28 cellular contexts compared by ENCODE assay signal in genomic region chr9:20500101-20500500, GRCh38.
DNase-seq lines count a peak whose midpoint lies in the region; ATAC-seq, FAIRE-seq and TF ChIP-seq lines count a peak whose summit lies in the region.
"Had no signal": no experiment of that assay in that cellular context is flagged by ENCODE, and none has a peak within 500 bp of the region (broad histone marks: within the 10 kb centered on the region; RNA-seq: fewer than 3 reads in every experiment).

No MANE protein-coding gene starts in this region.

- H3K27ac ChIP-seq in HepG2 (ENCODE audit: extremely low read length, insufficient read depth, low read length): peak overlapping the region; percentile 33
- no peak overlapping the region for H3K27ac ChIP-seq in right lobe of liver
- H3K27ac ChIP-seq: BLaER1 had no signal

- peak; percentile 75 for FAIRE-seq in HepG2 (lab: Jason Lieb, UNC)
- FAIRE-seq: A204.1, GM12878, GM18507 had no signal

- TF ChIP-seq POLR2A in HepG2 (IDR thresholded peaks at IDR 0.05; ENCODE audit: insufficient read depth in 1 of 2, low read depth in 2 of 2, low read length in 2 of 2): no peak
- no peak for TF ChIP-seq POLR2A in right lobe of liver (IDR thresholded peaks at IDR 0.05)

- CTCF ChIA-PET in HepG2 (lab: Yijun Ruan, JAX; ENCODE audit: low intra/inter-chr PET ratio, low total read pairs): no interaction called here

- no peaks in the 10 kb centered on the region for H3K79me2 ChIP-seq in HepG2 (ENCODE audit: insufficient read depth, low read length)

- peak; percentile 100 for ATAC-seq in HepG2
- ATAC-seq in right lobe of liver: no peak
- no peak for ATAC-seq in HG03196 (IDR thresholded peaks at IDR 0.05; ENCODE audit: unreplicated experiment)
- ATAC-seq: GM12878 had no signal

- H2AFZ ChIP-seq in HepG2 (ENCODE audit: low read length): no peak overlapping the region

- WGBS in HepG2 (ENCODE audit: low lambda C conversion rate): 0% methylated on average over 2 of the region's 2 CpGs
- WGBS in right lobe of liver (ENCODE audit: insufficient coverage, low coverage, low lambda C conversion rate, missing lambda C conversion rate): 78% methylated on average over 2 of the region's 2 CpGs

- no peak overlapping the region for H3K9ac ChIP-seq in HepG2 (ENCODE audit: insufficient read depth, low read depth, low read length)
- H3K9ac ChIP-seq: BLaER1 had no signal

- H3K4me3 ChIP-seq in HepG2 (replicated peaks in 1 of 3; ENCODE audit: insufficient read depth in 1 of 3, low read depth in 2 of 3, low read length in 3 of 3) (no peak overlapping the region), right lobe of liver (no peak overlapping the region)
- H3K4me3 ChIP-seq: BLaER1, GM12878 had no signal

- no peaks in the 10 kb centered on the region for H3K36me3 ChIP-seq in HepG2 (replicated peaks in 1 of 2; ENCODE audit: control insufficient read depth in 1 of 2, insufficient read depth in 2 of 2, low read length in 2 of 2)
- H3K36me3 ChIP-seq in right lobe of liver: no peaks in the 10 kb centered on the region
- H3K36me3 ChIP-seq: BE2C, BLaER1 had no signal

- in situ Hi-C loops in HepG2 (cut with HindIII; ENCODE audit: extremely low pct_ligation_motif_present, low pct_unique_long_range_greater_than_20kb): no loop called here

- H3K4me1 ChIP-seq in HepG2 (ENCODE audit: insufficient read depth, low read length) (peaks cover 20% of the 10 kb centered on the region), right lobe of liver (no peaks in the 10 kb centered on the region)
- H3K4me1 ChIP-seq: BE2C, BLaER1 had no signal

- POLR2A ChIA-PET in HepG2 (lab: Yijun Ruan, JAX): no interaction called here

- H3K27ac Mint-ChIP-seq in nephron progenitor cell: peak overlapping the region; percentile 45
- peak overlapping the region; percentile 56 for H3K27ac Mint-ChIP-seq in progenitor cell of endocrine pancreas
- H3K27ac Mint-ChIP-seq: CD14-positive monocyte; CD4-positive, alpha-beta memory T cell had no signal

- H4K20me1 ChIP-seq in HepG2 (ENCODE audit: insufficient read depth, low read length): no peaks in the 10 kb centered on the region
- H4K20me1 ChIP-seq: BLaER1 had no signal

- H3K9me3 ChIP-seq in HepG2 (ENCODE audit: low read length) (no peaks in the 10 kb centered on the region), right lobe of liver (no peaks in the 10 kb centered on the region)
- H3K9me3 ChIP-seq: BE2C, BLaER1 had no signal

- DNase-seq in HepG2 (ENCODE audit: low spot score): peak; percentile 61
- DNase-seq in right lobe of liver: no peak
- DNase-seq in NCI-H146 (lab: John Stamatoyannopoulos, UW): peak; percentile 56
- DNase-seq in nephron progenitor cell: no peak
- no peak for DNase-seq in progenitor cell of endocrine pancreas (ENCODE audit: low spot score, unreplicated experiment)
- no peak for DNase-seq in activated T-cell treated with anti-CD3 and anti-CD28 coated beads, Interleukin-2, amount 50 U/mL, for 48 hours
- DNase-seq in ecto neural progenitor cell (ENCODE audit: low spot score): no peak
- DNase-seq: 8988T; ACHN; BE2C; C1 segment of cervical spinal cord; CD4-positive, alpha-beta memory T cell; CD4-positive, CD25-positive, alpha-beta regulatory T cell; CD8-positive, alpha-beta memory T cell; COR-L47; DMS 273 treated with DMSO at 0.1 percent for 48 hours; DMS153; DMS53; DMS79; DND-41; EL; GDM1 had no signal

- TF ChIP-seq CTCF in HepG2 (CRISPR knock-in tag; IDR thresholded peaks at IDR 0.05) (no peak), right lobe of liver (IDR thresholded peaks at IDR 0.05) (no peak), nephron progenitor cell (IDR thresholded peaks at IDR 0.05) (no peak), progenitor cell of endocrine pancreas (IDR thresholded peaks at IDR 0.05; ENCODE audit: unreplicated experiment) (no peak)

- H3K36me3 Mint-ChIP-seq in nephron progenitor cell (ENCODE audit: low read depth) (peaks cover 68% of the 10 kb centered on the region), progenitor cell of endocrine pancreas (ENCODE audit: insufficient read depth) (peaks cover 2% of the 10 kb centered on the region)
- H3K36me3 Mint-ChIP-seq: CD14-positive monocyte had no signal

- H3K4me3 Mint-ChIP-seq in nephron progenitor cell (no peak overlapping the region), progenitor cell of endocrine pancreas (ENCODE audit: low read depth) (no peak overlapping the region)
- H3K4me3 Mint-ChIP-seq: CD14-positive monocyte; CD4-positive, alpha-beta memory T cell; CD8-positive, alpha-beta memory T cell had no signal

- no peaks in the 10 kb centered on the region for H3K27me3 ChIP-seq in HepG2 (ENCODE audit: control insufficient read depth in 1 of 2, insufficient read depth in 2 of 2, low read length in 2 of 2)
- H3K27me3 ChIP-seq in right lobe of liver: no peaks in the 10 kb centered on the region
- H3K27me3 ChIP-seq: BE2C, BLaER1 had no signal

- H3K9me3 Mint-ChIP-seq in nephron progenitor cell (peaks cover 24% of the 10 kb centered on the region), progenitor cell of endocrine pancreas (ENCODE audit: low read depth) (peaks cover 9% of the 10 kb centered on the region)
- H3K9me3 Mint-ChIP-seq: CD8-positive, alpha-beta memory T cell had no signal

- TF ChIP-seq RAD21 in HepG2 (CRISPR knock-in tag; IDR thresholded peaks at IDR 0.05): no peak

- H3K4me2 ChIP-seq in HepG2 (ENCODE audit: low read depth, low read length): peak overlapping the region; percentile 36; the same call in 1 of the 2 replicates
- H3K4me2 ChIP-seq: BLaER1 had no signal

- H3K4me1 Mint-ChIP-seq in nephron progenitor cell: peaks cover 34% of the 10 kb centered on the region
- peaks cover 4% of the 10 kb centered on the region for H3K4me1 Mint-ChIP-seq in progenitor cell of endocrine pancreas (ENCODE audit: low read depth)
- H3K4me1 Mint-ChIP-seq: CD14-positive monocyte had no signal

- H3K27me3 Mint-ChIP-seq in nephron progenitor cell (ENCODE audit: low read depth, poor library complexity) (no peaks in the 10 kb centered on the region), progenitor cell of endocrine pancreas (no peaks in the 10 kb centered on the region)
- H3K27me3 Mint-ChIP-seq: CD4-positive, alpha-beta memory T cell; CD4-positive, CD25-positive, alpha-beta regulatory T cell; CD8-positive, alpha-beta memory T cell had no signal

- BruUV-seq in HepG2 (replicated peaks; lab: Mats Ljungman, UMichigan): no TSS peak

- intact Hi-C loops in HepG2 (cut with micrococcal nuclease; ENCODE audit: unreplicated experiment) (no loop called here), right lobe of liver (cut with DNase I) (no loop called here)

- TF ChIP-seq EP300 in HepG2 (IDR thresholded peaks at IDR 0.05; ENCODE audit: low read depth in 2 of 2, low read length in 2 of 2): no peak
- no peak for TF ChIP-seq EP300 in HepG2 (CRISPR knock-in tag; IDR thresholded peaks at IDR 0.05; ENCODE audit: borderline replicate concordance)

TF ChIP-seq in HepG2, 621 proteins besides CTCF, POLR2A, EP300 and RAD21 (continues in another document):
- TF ChIP-seq CEBPB (IDR thresholded peaks at IDR 0.05; ENCODE audit: borderline replicate concordance, low read depth, low read length) (peak; percentile 56; the same call in 1 of the 2 replicates), SUZ12 (IDR thresholded peaks at IDR 0.05; ENCODE audit: low read depth, low read length) (no peak), GATAD1 (CRISPR knock-in tag; IDR thresholded peaks at IDR 0.05) (no peak), LBX2 (CRISPR knock-in tag; IDR thresholded peaks at IDR 0.05; ENCODE audit: borderline replicate concordance) (no peak), EEA1 (CRISPR knock-in tag; IDR thresholded peaks at IDR 0.05; ENCODE audit: borderline replicate concordance) (no peak), ZNF530 (CRISPR knock-in tag; IDR thresholded peaks at IDR 0.05; ENCODE audit: low read depth) (no peak), THAP7 (CRISPR knock-in tag; IDR thresholded peaks at IDR 0.05) (no peak), ZNF292 (CRISPR knock-in tag; IDR thresholded peaks at IDR 0.05; ENCODE audit: borderline replicate concordance, low read depth) (0 out of 2 replicates have a peak, but pooled peaks have one; percentile 53), MAF1 (CRISPR knock-in tag; IDR thresholded peaks at IDR 0.05; ENCODE audit: borderline replicate concordance) (no peak), IRF2 (CRISPR knock-in tag; IDR thresholded peaks at IDR 0.05) (no peak), GPBP1L1 (CRISPR knock-in tag; IDR thresholded peaks at IDR 0.05) (no peak), ZUFSP (CRISPR knock-in tag; IDR thresholded peaks at IDR 0.05; ENCODE audit: borderline replicate concordance) (no peak)

Comparison
In these comparisons a context has a peak if more than half of its experiments do, and no peak if none do; other contexts are left out.
1. DNase-seq: peak in HepG2 (single experiment) and NCI-H146 (single experiment); none in right lobe of liver (0 of 3), nephron progenitor cell (single experiment), progenitor cell of endocrine pancreas (single experiment), activated T-cell treated with anti-CD3 and anti-CD28 coated beads, Interleukin-2, amount 50 U/mL, for 48 hours (0 of 2) and ecto neural progenitor cell (single experiment).